26 cellular contexts compared by ENCODE assay signal in the genomic region with DNA sequence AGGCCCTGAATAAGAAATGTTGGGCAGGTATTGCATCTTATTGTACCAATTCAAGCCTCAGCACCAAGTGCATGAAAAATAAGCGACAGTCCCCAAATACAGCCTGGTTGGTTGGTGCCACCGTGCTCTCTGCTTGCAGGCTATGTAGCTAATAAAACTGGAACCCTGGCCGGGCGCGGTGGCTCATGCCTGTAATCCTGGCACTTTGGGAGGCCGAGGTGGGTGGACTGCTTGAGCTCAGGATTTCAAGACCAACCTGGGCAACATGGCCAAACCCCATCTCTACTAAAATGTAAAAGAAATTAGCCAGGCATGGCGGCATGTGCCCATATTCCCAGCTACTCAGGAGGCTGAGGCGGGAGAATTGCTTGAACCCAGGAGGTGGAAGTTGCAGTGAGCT.
"Had no signal": no experiment of that assay in that cellular context is flagged by ENCODE, and none has a peak within 500 bp of the region (broad histone marks: within the 10 kb centered on the region; RNA-seq: fewer than 3 reads in every experiment).

No MANE protein-coding gene starts in this region.

- H3K4me3 Mint-ChIP-seq: activated CD4-positive, alpha-beta memory T cell treated with anti-CD3 and anti-CD28 coated beads for 36 hours; activated CD4-positive, alpha-beta T cell treated with anti-CD3 and anti-CD28 coated beads, Interleukin-2, amount 10 ng/mL, durations not matched to agents 24 days and 14 days; activated T-helper 1 cell treated with anti-CD3 and anti-CD28 coated beads, Interleukin-12 subunit alpha, Interleukin-12 subunit beta, Interleukin-2, Interleukin-4 antibody, amounts not matched to agents 30 ng/mL and 10 ng/mL and 1 ng/mL, durations not matched to agents 14 hours and 24 hours and 36 hours; central memory CD8-positive, alpha-beta T cell; dendritic cell treated with granulocyte-macrophage colony-stimulating factor and Interleukin-4, amounts not matched to agents 40 ng/mL and 50 ng/mL, for 4 days; endodermal cell; mesothelial cell of epicardium; naive B cell; nephron progenitor cell; T-helper 1 cell treated with Interleukin-12 subunit alpha and Interleukin-12 subunit beta and Interleukin-4 antibody, amounts not matched to agents 30 μg/mL and 1 μg/mL, for 36 hours had no signal

- H3K36me3 Mint-ChIP-seq: activated CD4-positive, alpha-beta memory T cell treated with anti-CD3 and anti-CD28 coated beads for 36 hours; mesothelial cell of epicardium had no signal

- H3K4me3 ChIP-seq: tibial nerve had no signal

- H3K4me1 ChIP-seq: foreskin keratinocyte had no signal

- H3K27ac Mint-ChIP-seq: activated CD4-positive, alpha-beta memory T cell treated with anti-CD3 and anti-CD28 coated beads for 36 hours; activated CD4-positive, alpha-beta T cell treated with anti-CD3 and anti-CD28 coated beads, Interleukin-2, amount 10 ng/mL, durations not matched to agents 24 days and 14 days; activated T-helper 1 cell treated with anti-CD3 and anti-CD28 coated beads, Interleukin-12 subunit alpha, Interleukin-12 subunit beta, Interleukin-2, Interleukin-4 antibody, amounts not matched to agents 30 ng/mL and 10 ng/mL and 1 ng/mL, durations not matched to agents 14 hours and 24 hours and 36 hours; dendritic cell treated with granulocyte-macrophage colony-stimulating factor and Interleukin-4, amounts not matched to agents 40 ng/mL and 50 ng/mL, for 4 days; nephron progenitor cell; T-helper 1 cell treated with Interleukin-12 subunit alpha and Interleukin-12 subunit beta and Interleukin-4 antibody, amounts not matched to agents 30 μg/mL and 1 μg/mL, for 36 hours had no signal

- H3K9me3 ChIP-seq: neutrophil, tibial nerve had no signal

- H3K9me3 Mint-ChIP-seq: activated CD4-positive, alpha-beta memory T cell treated with anti-CD3 and anti-CD28 coated beads for 36 hours; activated CD4-positive, alpha-beta T cell treated with anti-CD3 and anti-CD28 coated beads, Interleukin-2, amount 10 ng/mL, durations not matched to agents 24 days and 14 days; activated T-helper 1 cell treated with anti-CD3 and anti-CD28 coated beads, Interleukin-12 subunit alpha, Interleukin-12 subunit beta, Interleukin-2, Interleukin-4 antibody, amounts not matched to agents 30 ng/mL and 10 ng/mL and 1 ng/mL, durations not matched to agents 14 hours and 24 hours and 36 hours; central memory CD8-positive, alpha-beta T cell; endodermal cell; mesothelial cell of epicardium; naive B cell; T-helper 1 cell treated with Interleukin-12 subunit alpha and Interleukin-12 subunit beta and Interleukin-4 antibody, amounts not matched to agents 30 μg/mL and 1 μg/mL, for 36 hours had no signal

- ATAC-seq: esophagus mucosa, foreskin keratinocyte had no signal

- DNase-seq: activated CD4-positive, alpha-beta memory T cell treated with anti-CD3 and anti-CD28 coated beads for 36 hours; activated CD4-positive, alpha-beta T cell treated with anti-CD3 and anti-CD28 coated beads, Interleukin-2, amount 10 ng/mL, durations not matched to agents 24 days and 14 days; activated CD4-positive, CD25-positive, alpha-beta regulatory T cell treated with anti-CD3 and anti-CD28 coated beads, Interleukin-2, amount 50 U/mL, for 72 hours; activated CD8-positive, alpha-beta memory T cell treated with anti-CD3 and anti-CD28 coated beads, Interleukin-2, amount 50 U/mL, for 4 hours; activated gamma-delta T cell treated with Interleukin-2 at 50 U/mL for 16 hours; activated naive CD4-positive, alpha-beta T cell treated with anti-CD3 and anti-CD28 coated beads, Interleukin-2, amount 50 U/mL, for 16 hours; activated T-cell treated with anti-CD3 and anti-CD28 coated beads, Interleukin-2, amount 50 U/mL, for 1 hour; amygdala; endodermal cell; foreskin keratinocyte; islet precursor cell; mammary epithelial cell; naive B cell; nephron progenitor cell; stimulated activated CD4-positive, alpha-beta T cell treated with anti-CD3 and anti-CD28 coated beads, Interleukin-2, amount 100 ng/mL, for 48 hours; stimulated activated naive CD4-positive, alpha-beta T cell treated with Interleukin-2 at 50 U/mL for 16 hours; T1000; WERI-Rb-1 had no signal

- H3K27ac ChIP-seq: foreskin keratinocyte, neutrophil, tibial nerve, WERI-Rb-1 had no signal

- H3K36me3 ChIP-seq: neutrophil, tibial nerve, WERI-Rb-1 had no signal

- H3K27me3 Mint-ChIP-seq: activated CD4-positive, alpha-beta memory T cell treated with anti-CD3 and anti-CD28 coated beads for 36 hours; activated CD4-positive, alpha-beta T cell treated with anti-CD3 and anti-CD28 coated beads, Interleukin-2, amount 10 ng/mL, durations not matched to agents 24 days and 14 days; central memory CD8-positive, alpha-beta T cell; dendritic cell treated with granulocyte-macrophage colony-stimulating factor and Interleukin-4, amounts not matched to agents 40 ng/mL and 50 ng/mL, for 4 days; naive B cell had no signal

- H3K27me3 ChIP-seq: foreskin keratinocyte, neutrophil, tibial nerve had no signal
